In the genomic region with DNA sequence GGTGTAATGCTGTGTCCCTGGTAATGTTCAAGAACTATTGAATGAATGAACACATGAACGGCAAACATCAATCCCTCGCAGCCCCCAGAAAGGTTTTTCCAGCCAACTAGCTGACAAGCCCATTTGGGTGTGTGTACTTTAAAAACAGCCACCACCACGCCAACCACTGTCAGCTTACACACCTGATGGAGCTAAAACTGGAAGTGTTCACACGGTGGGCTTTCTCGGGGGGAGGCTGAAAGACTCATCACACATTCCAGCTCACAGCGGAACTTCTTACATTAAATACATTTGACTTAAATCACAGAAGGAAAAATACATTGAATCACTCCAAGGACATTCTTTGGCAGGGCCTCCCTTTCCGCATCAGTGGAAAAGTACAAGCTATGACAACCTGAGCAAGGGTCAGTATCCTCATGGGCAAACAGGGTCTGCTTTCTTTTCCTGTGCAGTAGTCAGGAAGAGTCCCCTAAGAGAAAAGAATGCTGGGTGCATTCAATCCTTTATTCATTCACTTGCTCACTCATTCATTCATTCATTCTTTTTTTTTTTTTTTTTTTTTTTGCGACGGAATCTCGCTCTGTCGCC, we compare ENCODE assay signal across 22 cellular contexts. TPM values are rescaled to one million over a fixed set of nuclear protein-coding genes. Genes with fewer than 3 reads are reported as not detected.
DNase-seq lines count a peak whose midpoint lies in the region; ATAC-seq and TF ChIP-seq lines count a peak whose summit lies in the region.
"Had no signal": no experiment of that assay in that cellular context is flagged by ENCODE, and none has a peak within 500 bp of the region (broad histone marks: within the 10 kb centered on the region; RNA-seq: fewer than 3 reads in every experiment).

No MANE protein-coding gene starts in this region.

- H3K36me3 ChIP-seq in lower lobe of right lung (no peaks in the 10 kb centered on the region), thoracic aorta (peaks cover 2% of the 10 kb centered on the region)
- H3K36me3 ChIP-seq: BLaER1, SJCRH30 had no signal

- peaks cover 15% of the 10 kb centered on the region for H3K36me3 Mint-ChIP-seq in chondrocyte (ENCODE audit: low read depth)
- no peaks in the 10 kb centered on the region for H3K36me3 Mint-ChIP-seq in activated CD8-positive, alpha-beta T cell treated with anti-CD3 and anti-CD28 coated beads for 36 hours (ENCODE audit: low read depth)
- H3K36me3 Mint-ChIP-seq: activated naive CD4-positive, alpha-beta T cell treated with anti-CD3 and anti-CD28 coated beads, Interleukin-2, amount 50 U/mL, for 24 hours; type B pancreatic cell had no signal

- H3K27me3 Mint-ChIP-seq in chondrocyte (ENCODE audit: low read depth) = no peaks in the 10 kb centered on the region
- no peaks in the 10 kb centered on the region for H3K27me3 Mint-ChIP-seq in activated CD8-positive, alpha-beta T cell treated with anti-CD3 and anti-CD28 coated beads for 36 hours
- H3K27me3 Mint-ChIP-seq: activated naive CD4-positive, alpha-beta T cell treated with anti-CD3 and anti-CD28 coated beads, Interleukin-2, amount 50 U/mL, for 24 hours; stimulated activated naive CD8-positive, alpha-beta T cell treated with anti-CD3 and anti-CD28 coated beads, Interleukin-15, Interleukin-2, amounts not matched to agents 100 ng/mL and 50 ng/mL, for 24 hours had no signal

- peaks cover 32% of the 10 kb centered on the region for H3K4me1 ChIP-seq in lower lobe of right lung
- H3K4me1 ChIP-seq in thoracic aorta (ENCODE audit: control insufficient read depth in 1 of 2, low read depth in 2 of 2) = peaks cover 50 to 91% of the 10 kb centered on the region in 2 donors
- H3K4me1 ChIP-seq: BLaER1 had no signal

- H3K9me3 Mint-ChIP-seq in chondrocyte (ENCODE audit: low read depth) = no peaks in the 10 kb centered on the region
- H3K9me3 Mint-ChIP-seq in activated CD8-positive, alpha-beta T cell treated with anti-CD3 and anti-CD28 coated beads for 36 hours = no peaks in the 10 kb centered on the region
- H3K9me3 Mint-ChIP-seq: activated B cell treated with CpG ODN at 0.5 μM for 24 hours; activated naive CD4-positive, alpha-beta T cell treated with anti-CD3 and anti-CD28 coated beads, Interleukin-2, amount 50 U/mL, for 24 hours; activated T-helper 1 cell treated with anti-CD3 and anti-CD28 coated beads, Interleukin-12 subunit alpha, Interleukin-12 subunit beta, Interleukin-2, Interleukin-4 antibody, amounts not matched to agents 30 ng/mL and 10 ng/mL and 1 ng/mL, durations not matched to agents 14 hours and 24 hours and 36 hours; neural crest cell; stimulated activated naive CD8-positive, alpha-beta T cell treated with anti-CD3 and anti-CD28 coated beads, Interleukin-15, Interleukin-2, amounts not matched to agents 100 ng/mL and 50 ng/mL, for 24 hours; type B pancreatic cell had no signal

- POLR2A ChIA-PET in activated CD8-positive, alpha-beta T cell treated with anti-CD3 and anti-CD28 coated beads for 36 hours (lab: Charles Lee) = no interaction called here

- CTCF ChIA-PET in activated CD8-positive, alpha-beta T cell treated with anti-CD3 and anti-CD28 coated beads for 36 hours (lab: Charles Lee) = interaction anchor here (1.0 to 4.8 kb wide), 5 partner anchors 9 to 248 kb away, joined by 3 to 16 read pairs (median 7); no protein-coding TSS in a partner anchor

- peak overlapping the region; percentile 92 for H3K27ac Mint-ChIP-seq in chondrocyte (ENCODE audit: unreplicated experiment)
- H3K27ac Mint-ChIP-seq in activated CD8-positive, alpha-beta T cell treated with anti-CD3 and anti-CD28 coated beads for 36 hours = no peak overlapping the region
- H3K27ac Mint-ChIP-seq: activated B cell treated with CpG ODN at 0.5 μM for 24 hours; activated naive CD4-positive, alpha-beta T cell treated with anti-CD3 and anti-CD28 coated beads, Interleukin-2, amount 50 U/mL, for 24 hours; activated T-helper 1 cell treated with anti-CD3 and anti-CD28 coated beads, Interleukin-12 subunit alpha, Interleukin-12 subunit beta, Interleukin-2, Interleukin-4 antibody, amounts not matched to agents 30 ng/mL and 10 ng/mL and 1 ng/mL, durations not matched to agents 14 hours and 24 hours and 36 hours; stimulated activated naive CD8-positive, alpha-beta T cell treated with anti-CD3 and anti-CD28 coated beads, Interleukin-15, Interleukin-2, amounts not matched to agents 100 ng/mL and 50 ng/mL, for 24 hours; type B pancreatic cell had no signal

- TF ChIP-seq CTCF in chondrocyte (IDR thresholded peaks at IDR 0.05) (no peak), lower lobe of right lung (IDR thresholded peaks at IDR 0.05) (no peak), thoracic aorta (IDR thresholded peaks at IDR 0.05) (no peak)
- TF ChIP-seq CTCF in activated CD8-positive, alpha-beta T cell treated with anti-CD3 and anti-CD28 coated beads for 36 hours (IDR thresholded peaks at IDR 0.05) = no peak

- no peak overlapping the region for H3K4me3 ChIP-seq in lower lobe of right lung
- peak overlapping the region; percentile 35 for H3K4me3 ChIP-seq in thoracic aorta
- H3K4me3 ChIP-seq: BLaER1, SJCRH30, skin epidermis had no signal

- peak overlapping the region; percentile 33 for H3K4me3 Mint-ChIP-seq in chondrocyte (ENCODE audit: unreplicated experiment)
- H3K4me3 Mint-ChIP-seq in activated CD8-positive, alpha-beta T cell treated with anti-CD3 and anti-CD28 coated beads for 36 hours = no peak overlapping the region
- H3K4me3 Mint-ChIP-seq: activated B cell treated with CpG ODN at 0.5 μM for 24 hours; activated naive CD4-positive, alpha-beta T cell treated with anti-CD3 and anti-CD28 coated beads, Interleukin-2, amount 50 U/mL, for 24 hours; activated T-helper 1 cell treated with anti-CD3 and anti-CD28 coated beads, Interleukin-12 subunit alpha, Interleukin-12 subunit beta, Interleukin-2, Interleukin-4 antibody, amounts not matched to agents 30 ng/mL and 10 ng/mL and 1 ng/mL, durations not matched to agents 14 hours and 24 hours and 36 hours; IgD-negative memory B cell; neural crest cell; stimulated activated naive CD8-positive, alpha-beta T cell treated with anti-CD3 and anti-CD28 coated beads, Interleukin-15, Interleukin-2, amounts not matched to agents 100 ng/mL and 50 ng/mL, for 24 hours; type B pancreatic cell had no signal

- H3K4me1 Mint-ChIP-seq in chondrocyte (ENCODE audit: low read depth) = peaks cover 96% of the 10 kb centered on the region
- peaks cover 12% of the 10 kb centered on the region for H3K4me1 Mint-ChIP-seq in activated CD8-positive, alpha-beta T cell treated with anti-CD3 and anti-CD28 coated beads for 36 hours (ENCODE audit: low read depth)
- H3K4me1 Mint-ChIP-seq: activated B cell treated with CpG ODN at 0.5 μM for 24 hours had no signal

- H3K27me3 ChIP-seq in lower lobe of right lung (ENCODE audit: low read depth) (no peaks in the 10 kb centered on the region), thoracic aorta (replicated peaks; ENCODE audit: insufficient read depth) (no peaks in the 10 kb centered on the region)
- H3K27me3 ChIP-seq: BLaER1, SJCRH30 had no signal

- H3K9me3 ChIP-seq in lower lobe of right lung (no peaks in the 10 kb centered on the region), thoracic aorta (no peaks in the 10 kb centered on the region)
- H3K9me3 ChIP-seq: BLaER1, SJCRH30 had no signal

- intact Hi-C loops in lower lobe of right lung (cut with DNase I) = no loop called here
- intact Hi-C loops in activated CD8-positive, alpha-beta T cell treated with anti-CD3 and anti-CD28 coated beads for 36 hours (cut with micrococcal nuclease) = no loop called here

- peak; percentile 44 for DNase-seq in HuH-7 (ENCODE audit: low spot score)
- DNase-seq in chondrocyte (ENCODE audit: low spot score) = no peak
- DNase-seq in lower lobe of right lung = no peak
- DNase-seq in thoracic aorta (ENCODE audit: low spot score) = no peak
- DNase-seq in activated CD8-positive, alpha-beta T cell treated with anti-CD3 and anti-CD28 coated beads for 36 hours = no peak
- no peak for DNase-seq in NCI-H2196 (lab: John Stamatoyannopoulos, UW; ENCODE audit: unreplicated experiment)
- DNase-seq: activated B cell treated with CpG ODN at 0.5 μM for 24 hours, NCI-H1092 treated with DMSO at 0.1 percent for 48 hours, NCI-H1930, NCI-H345, NCI-H748 treated with DMSO at 0.1 percent for 48 hours, SJCRH30 had no signal

- no peak for ATAC-seq in lower lobe of right lung
- no peak for ATAC-seq in thoracic aorta (ENCODE audit: insufficient number of reproducible peaks, low FRiP score, low read depth)
- no peak for ATAC-seq in GM21360 (IDR thresholded peaks at IDR 0.05; ENCODE audit: unreplicated experiment)
- ATAC-seq in activated CD8-positive, alpha-beta T cell treated with anti-CD3 and anti-CD28 coated beads for 36 hours = no peak
- no peak for ATAC-seq in HG03460 (IDR thresholded peaks at IDR 0.05; ENCODE audit: unreplicated experiment)

- H3K27ac ChIP-seq in lower lobe of right lung = peak overlapping the region; percentile 34
- peak overlapping the region; percentile 94 to 96 for H3K27ac ChIP-seq in thoracic aorta
- H3K27ac ChIP-seq: BLaER1, SJCRH30 had no signal

RNA-seq across cellular contexts. Expression of gene TC2N, which starts 31.0 kb away (rescaled TPM):
- total RNA-seq in chondrocyte (9.1 to 14.4 TPM (median 11.2 TPM) in 3 replicates), lower lobe of right lung (53.1 TPM), thoracic aorta (100 to 1,000 TPM; 146 to 172 TPM)
- total RNA-seq in activated CD8-positive, alpha-beta T cell treated with anti-CD3 and anti-CD28 coated beads for 36 hours = 10 to 100 TPM; 28.5 to 32.5 TPM
- total RNA-seq: neural crest cell had no signal

RNA-seq across cellular contexts. Expression of gene FBLN5, which starts 49.1 kb away (rescaled TPM):
- total RNA-seq in chondrocyte (1,189 to 1,311 TPM (median 1,232 TPM) in 3 replicates), lower lobe of right lung (130 TPM), thoracic aorta (1,000 to 10,000 TPM in 1 of 2 donors, 100 to 1,000 TPM in 1; 824 to 1,103 TPM)
- 1 to 10 TPM; 1.3 to 1.4 TPM for total RNA-seq in activated CD8-positive, alpha-beta T cell treated with anti-CD3 and anti-CD28 coated beads for 36 hours
- total RNA-seq: activated B cell treated with CpG ODN at 0.5 μM for 24 hours had no signal

Comparison
In these comparisons a context has a peak if more than half of its experiments do, and no peak if none do; other contexts are left out.
1. RNA of gene FBLN5, which starts 49.1 kb away (total RNA-seq): 1,189 to 1,311 TPM in chondrocyte, 824 to 1,103 TPM in thoracic aorta and 130 TPM in lower lobe of right lung (single experiment); 1.3 to 1.4 TPM in activated CD8-positive, alpha-beta T cell treated with anti-CD3 and anti-CD28 coated beads for 36 hours; every median in the first group is over 10 times any median in the second.